8 cellular contexts compared by ENCODE assay signal in the genomic region with DNA sequence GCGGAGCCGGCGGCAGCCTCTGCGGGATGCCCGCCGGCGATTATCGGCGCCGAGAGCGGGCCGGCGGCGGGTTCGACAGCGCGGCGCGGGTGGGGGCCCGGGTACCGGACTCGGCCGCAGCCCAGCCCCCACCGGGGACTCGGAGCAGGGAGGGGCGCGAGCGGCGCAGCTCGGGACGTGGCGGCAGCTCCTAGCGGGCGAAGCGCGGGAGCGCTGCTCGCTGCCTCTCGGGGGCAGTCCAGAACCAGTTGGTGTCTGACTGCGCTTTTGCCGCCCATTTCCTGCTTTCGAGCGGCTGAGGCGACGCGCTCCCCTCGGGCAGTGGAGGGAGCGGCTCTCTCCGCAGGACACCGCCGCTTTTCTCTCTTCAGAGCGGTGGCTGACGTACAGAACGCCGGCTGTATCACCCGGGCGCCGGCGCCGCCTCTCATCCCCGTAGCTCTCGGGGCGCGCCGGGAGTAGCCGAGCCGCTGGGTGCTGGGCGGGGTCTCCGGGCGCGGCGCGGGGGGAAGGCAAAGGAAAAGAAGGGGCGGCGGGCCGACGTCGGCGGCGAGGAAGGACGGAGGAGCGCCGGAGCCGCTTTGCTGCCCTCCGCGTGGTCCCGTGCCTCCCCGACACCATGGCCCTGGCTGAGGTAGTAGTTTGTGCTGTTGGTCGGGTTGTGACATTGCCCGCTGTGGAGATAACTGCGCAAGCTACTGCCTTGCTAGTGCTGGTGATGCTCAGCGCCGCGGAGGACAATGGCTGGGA.
DNase-seq lines count a peak whose midpoint lies in the region; ATAC-seq and TF ChIP-seq lines count a peak whose summit lies in the region.

No MANE protein-coding gene starts in this region.

- H2BK5ac ChIP-seq in trophoblast cell (ENCODE audit: low read depth, low read length, poor library complexity): peak overlapping the region; percentile 97

- intact Hi-C loops in transverse colon (cut with DNase I; ENCODE audit: low total_unique reads): no loop called here

- H3K36me3 ChIP-seq in MG63 (peaks cover 39% of the 10 kb centered on the region), SK-N-SH (replicated peaks in 1 of 2; ENCODE audit: control insufficient read depth in 1 of 2, insufficient read depth in 2 of 2, low read length in 1 of 2) (peaks cover 2 to 20% of the 10 kb centered on the region in 2 experiments), cardiac muscle cell (no peaks in the 10 kb centered on the region), trophoblast cell (ENCODE audit: control insufficient read depth in 1 of 2, insufficient read depth in 2 of 2, low read length in 2 of 2) (no peaks in the 10 kb centered on the region), transverse colon (no peaks in the 10 kb centered on the region)

- H3K27me3 ChIP-seq in MG63 (no peaks in the 10 kb centered on the region), SK-N-SH (ENCODE audit: insufficient read depth) (no peaks in the 10 kb centered on the region), cardiac muscle cell (no peaks in the 10 kb centered on the region), trophoblast cell (ENCODE audit: insufficient read depth, low read length) (no peaks in the 10 kb centered on the region), transverse colon (no peaks in the 10 kb centered on the region)

- under 1% methylated on average over 50 of the region's 94 CpGs for WGBS in SK-N-SH (ENCODE audit: low lambda C conversion rate)
- no CpG with 5 or more reads among the region's 94 CpGs for WGBS in trophoblast cell (ENCODE audit: extremely low coverage, insufficient coverage, insufficient read length)
- WGBS in transverse colon (ENCODE audit: low coverage in 1 of 2), 2 donors: 1% methylated on average over 16 of the region's 94 CpGs; no CpG with 5 or more reads in 1 of the 2 donors

- TF ChIP-seq EP300 in SK-N-SH (IDR thresholded peaks at IDR 0.05; ENCODE audit: borderline replicate concordance in 1 of 2, low read depth in 1 of 2, low read length in 1 of 2) (peak in 1 of 2 experiments; percentile 20; a peak in 1 of 4 replicates), transverse colon (IDR thresholded peaks at IDR 0.05; ENCODE audit: low read depth) (no peak)

- peak overlapping the region; percentile 80 for H3K4me2 ChIP-seq in SK-N-SH
- peak overlapping the region; percentile 80 for H3K4me2 ChIP-seq in trophoblast cell (ENCODE audit: low read length)

- peaks cover 55% of the 10 kb centered on the region for H3K79me2 ChIP-seq in SK-N-SH (ENCODE audit: insufficient read depth)
- peaks cover 16% of the 10 kb centered on the region for H3K79me2 ChIP-seq in trophoblast cell (ENCODE audit: control insufficient read depth, insufficient read depth, low read length, poor library complexity)

- peak overlapping the region; percentile 89 for H2BK120ac ChIP-seq in trophoblast cell (ENCODE audit: insufficient read depth, low read length, poor library complexity)

- peak; percentile 53 for TF ChIP-seq RAD21 in SK-N-SH (IDR thresholded peaks at IDR 0.05; ENCODE audit: low read length)

- no peaks in the 10 kb centered on the region for H3K9me3 Mint-ChIP-seq in activated naive CD8-positive, alpha-beta T cell treated with anti-CD3 and anti-CD28 coated beads, Interleukin-2, amount 10 ng/mL, durations not matched to agents 7 days and 5 days

- peak overlapping the region; percentile 99 for H4K8ac ChIP-seq in trophoblast cell (ENCODE audit: low read depth, low read length)

- POLR2A ChIA-PET in GM10248 (lab: Yijun Ruan, JAX): interaction anchor here (0.8 to 2.1 kb wide), 7 partner anchors 9 to 344 kb away, joined by 3 to 10 read pairs (median 4); a partner anchor contains a TSS
- POLR2A ChIA-PET in SK-N-SH (lab: Yijun Ruan, JAX): interaction anchor here (0.7 to 1.7 kb wide), 7 partner anchors 10 to 195 kb away, joined by 3 to 9 read pairs (median 4); no protein-coding TSS in a partner anchor
- POLR2A ChIA-PET in activated naive CD8-positive, alpha-beta T cell treated with anti-CD3 and anti-CD28 coated beads, Interleukin-2, amount 10 ng/mL, durations not matched to agents 7 days and 5 days (lab: Charles Lee): interaction anchor here (1.0 to 2.4 kb wide), 17 partner anchors 10 to 343 kb away, joined by 3 to 16 read pairs (median 4); a partner anchor contains a TSS

- H3K9me3 ChIP-seq in MG63: no peaks in the 10 kb centered on the region
- no peaks in the 10 kb centered on the region for H3K9me3 ChIP-seq in SK-N-SH
- no peaks in the 10 kb centered on the region for H3K9me3 ChIP-seq in cardiac muscle cell (ENCODE audit: low read depth)
- H3K9me3 ChIP-seq in trophoblast cell (ENCODE audit: insufficient read depth, low read depth, low read length): no peaks in the 10 kb centered on the region
- no peaks in the 10 kb centered on the region for H3K9me3 ChIP-seq in transverse colon

- peak overlapping the region; percentile 93 for H3K4me3 Mint-ChIP-seq in activated naive CD8-positive, alpha-beta T cell treated with anti-CD3 and anti-CD28 coated beads, Interleukin-2, amount 10 ng/mL, durations not matched to agents 7 days and 5 days

- H3K9ac ChIP-seq in SK-N-SH (peak overlapping the region; percentile 99), trophoblast cell (ENCODE audit: low read length) (peak overlapping the region; percentile 99)

- H3K27ac ChIP-seq in SK-N-SH (ENCODE audit: low read depth in 2 of 2, low read length in 1 of 2): peak overlapping the region; percentile 98 to 100
- peak overlapping the region; percentile 99 for H3K27ac ChIP-seq in cardiac muscle cell
- H3K27ac ChIP-seq in trophoblast cell (ENCODE audit: low read depth, low read length): peak overlapping the region; percentile 100
- H3K27ac ChIP-seq in transverse colon: peak overlapping the region; percentile 94 to 100 (median 99)

- peak overlapping the region; percentile 96 for H3K27ac Mint-ChIP-seq in activated naive CD8-positive, alpha-beta T cell treated with anti-CD3 and anti-CD28 coated beads, Interleukin-2, amount 10 ng/mL, durations not matched to agents 7 days and 5 days

- peak overlapping the region; percentile 98 for H3K4ac ChIP-seq in trophoblast cell (ENCODE audit: low read depth, low read length)

- H2AFZ ChIP-seq in SK-N-SH (ENCODE audit: low read depth) (peak overlapping the region; percentile 47; the same call in 1 of the 2 replicates), trophoblast cell (ENCODE audit: insufficient read depth, low read length, poor library complexity) (peak overlapping the region; percentile 95)

- peak overlapping the region; percentile 74 for H2AK5ac ChIP-seq in trophoblast cell (ENCODE audit: low read length)

- peaks cover 29% of the 10 kb centered on the region for H3K4me1 Mint-ChIP-seq in activated naive CD8-positive, alpha-beta T cell treated with anti-CD3 and anti-CD28 coated beads, Interleukin-2, amount 10 ng/mL, durations not matched to agents 7 days and 5 days

- H3K4me3 ChIP-seq in MG63: peak overlapping the region; percentile 91
- peak overlapping the region; percentile 88 to 91 for H3K4me3 ChIP-seq in SK-N-SH (ENCODE audit: low read depth in 2 of 2, low read length in 1 of 2)
- H3K4me3 ChIP-seq in cardiac muscle cell: peak overlapping the region; percentile 57
- H3K4me3 ChIP-seq in trophoblast cell (ENCODE audit: low read depth, low read length): peak overlapping the region; percentile 88
- peak overlapping the region; percentile 62 to 88 (median 68) for H3K4me3 ChIP-seq in transverse colon

- peak overlapping the region; percentile 10 for H2BK12ac ChIP-seq in trophoblast cell (ENCODE audit: low read length)

- peak overlapping the region; percentile 84 for H3K14ac ChIP-seq in trophoblast cell (ENCODE audit: low read length)

- peaks cover 17% of the 10 kb centered on the region for H3K79me1 ChIP-seq in trophoblast cell (ENCODE audit: low read length)

- in situ Hi-C loops in transverse colon (cut with MboI; ENCODE audit: low pct_ligation_motif_present in 1 of 4, low pct_unique_long_range_greater_than_20kb in 1 of 4, low sequenced_read_pairs in 3 of 4): no loop called here

- H3K9me2 ChIP-seq in SK-N-SH: no peaks in the 10 kb centered on the region

- H4K91ac ChIP-seq in trophoblast cell (ENCODE audit: low read depth, low read length): peak overlapping the region; percentile 95

- peaks cover 7% of the 10 kb centered on the region for H3F3A ChIP-seq in SK-N-SH (replicated peaks; ENCODE audit: insufficient read depth)

- H4K12ac ChIP-seq in trophoblast cell (ENCODE audit: low read depth, low read length): peak overlapping the region; percentile 92

- peak; percentile 75 for TF ChIP-seq POLR2A in transverse colon (IDR thresholded peaks at IDR 0.05)

- H3K23ac ChIP-seq in trophoblast cell (ENCODE audit: low read length): peak overlapping the region; percentile 1

- peak overlapping the region; percentile 94 for H3K18ac ChIP-seq in trophoblast cell (ENCODE audit: low read length)

- H3K4me1 ChIP-seq in SK-N-SH (ENCODE audit: control insufficient read depth in 1 of 2, insufficient read depth in 2 of 2, low read depth in 1 of 2, low read length in 1 of 2) (no peaks in the 10 kb centered on the region; a peak in 2 of 4 replicates), cardiac muscle cell (ENCODE audit: low read depth) (peaks cover 18% of the 10 kb centered on the region), trophoblast cell (ENCODE audit: control insufficient read depth in 1 of 2, insufficient read depth in 2 of 2, low read length in 2 of 2) (no peaks in the 10 kb centered on the region), transverse colon (peaks cover 5 to 22% (median 10%) of the 10 kb centered on the region in 4 donors)

- DNase-seq in GM10248 (ENCODE audit: extremely low spot score) (peak; percentile 82), HCEC 1CT (peak; percentile 89), MG63 (peak; percentile 89), SK-N-SH (peak; percentile 90), cardiac muscle cell (ENCODE audit: low read depth in 1 of 2, low spot score in 1 of 2) (peak; percentile 89 to 92), trophoblast cell (peak; percentile 89 to 90), transverse colon (peak; percentile 86)
- peak; percentile 87 for DNase-seq in activated naive CD8-positive, alpha-beta T cell treated with anti-CD3 and anti-CD28 coated beads, Interleukin-2, amount 10 ng/mL, durations not matched to agents 7 days and 5 days

- peaks cover 15% of the 10 kb centered on the region for H4K20me1 ChIP-seq in SK-N-SH (ENCODE audit: insufficient read depth)

- ATAC-seq in activated naive CD8-positive, alpha-beta T cell treated with anti-CD3 and anti-CD28 coated beads, Interleukin-2, amount 10 ng/mL, durations not matched to agents 7 days and 5 days (ENCODE audit: low read depth): peak; percentile 85

- peaks cover 13% of the 10 kb centered on the region for H3K36me3 Mint-ChIP-seq in activated naive CD8-positive, alpha-beta T cell treated with anti-CD3 and anti-CD28 coated beads, Interleukin-2, amount 10 ng/mL, durations not matched to agents 7 days and 5 days

- H3K27me3 Mint-ChIP-seq in activated naive CD8-positive, alpha-beta T cell treated with anti-CD3 and anti-CD28 coated beads, Interleukin-2, amount 10 ng/mL, durations not matched to agents 7 days and 5 days: no peaks in the 10 kb centered on the region

- TF ChIP-seq CTCF in GM10248 (IDR thresholded peaks at IDR 0.05; ENCODE audit: control extremely low read depth, extremely low read depth, low read depth, missing control alignments) (peak; percentile 48), SK-N-SH (IDR thresholded peaks at IDR 0.05) (peak; percentile 42), cardiac muscle cell (IDR thresholded peaks at IDR 0.05; ENCODE audit: low read depth, low read length) (peak; percentile 49), transverse colon (IDR thresholded peaks at IDR 0.05) (peak; percentile 44 to 70 (median 49))

- CTCF ChIA-PET in GM10248 (lab: Yijun Ruan, JAX) (interaction anchor here (0.9 to 2.5 kb wide), 10 partner anchors 10 to 196 kb away, joined by 3 to 11 read pairs (median 4); no protein-coding TSS in a partner anchor), SK-N-SH (lab: Yijun Ruan, JAX) (interaction anchor here (0.6 to 3.3 kb wide), 13 partner anchors 9 to 393 kb away, joined by 3 to 42 read pairs (median 3); a partner anchor contains a TSS)

Comparison
In these comparisons a context has a peak if more than half of its experiments do, and no peak if none do; other contexts are left out.
1. Peak in every context shown above with its lines: DNase-seq, ATAC-seq, H3K4me3 ChIP-seq and H3K27ac ChIP-seq.